In the genomic region with DNA sequence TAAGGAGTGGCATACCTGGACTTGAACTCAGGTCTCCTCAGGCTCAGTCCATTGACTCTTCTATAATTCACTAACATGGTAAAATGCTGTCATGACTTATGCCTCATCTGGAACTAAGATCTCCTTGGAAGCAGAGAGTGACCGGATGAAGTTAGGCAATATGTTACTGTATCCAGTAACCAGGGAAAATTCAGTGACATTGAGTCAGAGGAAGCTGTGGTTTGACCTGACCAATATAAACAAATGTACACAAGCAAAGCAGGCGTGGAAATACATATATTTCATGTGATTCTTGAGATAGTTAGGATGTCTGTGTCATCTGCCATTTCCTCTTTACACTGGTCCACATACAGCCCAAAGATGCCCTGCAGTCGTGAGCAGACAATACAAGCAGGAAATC, we compare ENCODE assay signal across 7 cellular contexts. TPM values are rescaled to one million over a fixed set of nuclear protein-coding genes. Genes with fewer than 3 reads are reported as not detected.
DNase-seq lines count a peak whose midpoint lies in the region; ATAC-seq and TF ChIP-seq lines count a peak whose summit lies in the region.

No MANE protein-coding gene starts in this region.

- ATAC-seq in thoracic aorta (ENCODE audit: insufficient number of reproducible peaks, low FRiP score, low read depth) = peak; percentile 58

- peak; percentile 47 for DNase-seq in HK-2 (ENCODE audit: unreplicated experiment)
- DNase-seq in SW480 (ENCODE audit: low spot score) = peak; percentile 84
- DNase-seq in glomerular endothelial cell (ENCODE audit: extremely low read depth, low read depth, low spot score) = peak; percentile 100
- no peak for DNase-seq in thoracic aorta (ENCODE audit: low spot score)
- no peak for DNase-seq in NCI-H510A treated with DMSO at 0.1 percent for 48 hours (lab: John Stamatoyannopoulos, UW)
- no peak for DNase-seq in neural progenitor cell (ENCODE audit: low spot score)
- no peak for DNase-seq in GM13977 (ENCODE audit: low spot score)

- H3K27me3 Mint-ChIP-seq in neural progenitor cell (ENCODE audit: insufficient read depth, low read depth) = peaks cover 4% of the 10 kb centered on the region

- H3K9me3 Mint-ChIP-seq in neural progenitor cell = peaks cover 5% of the 10 kb centered on the region

- H3K27ac ChIP-seq in thoracic aorta = peak overlapping the region in 1 of 2 donors; percentile 64
- no peak overlapping the region for H3K27ac ChIP-seq in neural progenitor cell

- no peaks in the 10 kb centered on the region for H3K36me3 Mint-ChIP-seq in neural progenitor cell

- no peak overlapping the region for H3K4me3 Mint-ChIP-seq in neural progenitor cell

- H3K27ac Mint-ChIP-seq in neural progenitor cell = no peak overlapping the region

- no peaks in the 10 kb centered on the region for H3K27me3 ChIP-seq in thoracic aorta (replicated peaks; ENCODE audit: insufficient read depth)
- H3K27me3 ChIP-seq in neural progenitor cell = no peaks in the 10 kb centered on the region

- no peaks in the 10 kb centered on the region for H3K79me2 ChIP-seq in neural progenitor cell (ENCODE audit: low read depth)

- in situ Hi-C loops in GM13977 (cut with MboI; ENCODE audit: low pct_unique_long_range_greater_than_20kb, low sequenced_read_pairs, unreplicated experiment) = no loop called here

- H3K36me3 ChIP-seq in thoracic aorta (no peaks in the 10 kb centered on the region), neural progenitor cell (no peaks in the 10 kb centered on the region)

- H3K4me3 ChIP-seq in thoracic aorta = no peak overlapping the region
- H3K4me3 ChIP-seq in neural progenitor cell = no peak overlapping the region

- H2AFZ ChIP-seq in neural progenitor cell (replicated peaks) = no peak overlapping the region

- no peaks in the 10 kb centered on the region for H4K20me1 ChIP-seq in neural progenitor cell (ENCODE audit: low read depth)

- H3K9me3 ChIP-seq in thoracic aorta = no peaks in the 10 kb centered on the region
- H3K9me3 ChIP-seq in neural progenitor cell (ENCODE audit: low read depth) = no peaks in the 10 kb centered on the region

- H3K9ac ChIP-seq in neural progenitor cell = no peak overlapping the region

- no peak overlapping the region for H3K4me2 ChIP-seq in neural progenitor cell

- H3F3A ChIP-seq in neural progenitor cell (ENCODE audit: low read depth) = no peaks in the 10 kb centered on the region

- no peaks in the 10 kb centered on the region for H3K4me1 Mint-ChIP-seq in neural progenitor cell

- H3K4me1 ChIP-seq in thoracic aorta (ENCODE audit: control insufficient read depth in 1 of 2, low read depth in 2 of 2) (peaks cover 19 to 44% of the 10 kb centered on the region in 2 donors), neural progenitor cell (no peaks in the 10 kb centered on the region)

- TF ChIP-seq CTCF in thoracic aorta (IDR thresholded peaks at IDR 0.05) (no peak), neural progenitor cell (IDR thresholded peaks at IDR 0.05) (no peak), GM13977 (IDR thresholded peaks at IDR 0.05; ENCODE audit: extremely low read depth, insufficient read depth, missing control alignments) (no peak)

RNA-seq across cellular contexts. Expression of gene SGIP1, which starts 30.3 kb away (rescaled TPM):
- 9.6 and 39.5 TPM in 2 replicates for total RNA-seq in glomerular endothelial cell
- 100 to 1,000 TPM in 1 of 2 donors, 10 to 100 TPM in 1; 47.4 to 116 TPM for total RNA-seq in thoracic aorta
- 4.2 and 6.6 TPM in 2 replicates for total RNA-seq in neural progenitor cell (ENCODE audit: low replicate concordance)

Comparison
In these comparisons a context has a peak if more than half of its experiments do, and no peak if none do; other contexts are left out.
1. DNase-seq: peak in HK-2 (single experiment), SW480 (single experiment) and glomerular endothelial cell (single experiment); none in thoracic aorta (single experiment), NCI-H510A treated with DMSO at 0.1 percent for 48 hours (single experiment), neural progenitor cell (single experiment) and GM13977 (single experiment).